ENCODE assay signal across 16 cellular contexts in genomic region chr3:14793858-14794234, GRCh38. TPM values are rescaled to one million over a fixed set of nuclear protein-coding genes. Genes with fewer than 3 reads are reported as not detected.
DNase-seq lines count a peak whose midpoint lies in the region; ATAC-seq and TF ChIP-seq lines count a peak whose summit lies in the region.
"Had no signal": no experiment of that assay in that cellular context is flagged by ENCODE, and none has a peak within 500 bp of the region (broad histone marks: within the 10 kb centered on the region; RNA-seq: fewer than 3 reads in every experiment).

No MANE protein-coding gene starts in this region.

- intact Hi-C loops in cardiac septum (cut with DNase I) = loop anchor here (2.0 to 5.0 kb wide), 2 partner anchors 17 to 68 kb away; no protein-coding TSS in a partner anchor
- intact Hi-C loops in lower lobe of right lung (cut with DNase I) = loop anchor here (10.0 kb wide), 1 partner anchor 131 kb away; no protein-coding TSS in a partner anchor

- H3K4me1 Mint-ChIP-seq in osteocyte (ENCODE audit: unreplicated experiment) = peaks cover 4% of the 10 kb centered on the region

- H3K27me3 Mint-ChIP-seq in osteocyte (ENCODE audit: unreplicated experiment) = peaks cover 42% of the 10 kb centered on the region

- H3K9me3 Mint-ChIP-seq in osteocyte (ENCODE audit: unreplicated experiment) = no peaks in the 10 kb centered on the region

- H3K4me3 ChIP-seq in right atrium auricular region = no peak overlapping the region
- H3K4me3 ChIP-seq in lower lobe of right lung = no peak overlapping the region
- H3K4me3 ChIP-seq in subcutaneous abdominal adipose tissue (ENCODE audit: low read depth in 1 of 5, low read length in 5 of 5) = no peak overlapping the region

- H3K27ac ChIP-seq in right atrium auricular region (peak overlapping the region; percentile 58 to 66), lower lobe of right lung (peak overlapping the region; percentile 49), subcutaneous abdominal adipose tissue (ENCODE audit: low read depth, low read length) (peak overlapping the region; percentile 60)

- TF ChIP-seq CTCF in right atrium auricular region (IDR thresholded peaks at IDR 0.05) (no peak), lower lobe of right lung (IDR thresholded peaks at IDR 0.05) (no peak), osteocyte (IDR thresholded peaks at IDR 0.05) (no peak)

- no peaks in the 10 kb centered on the region for H3K36me3 Mint-ChIP-seq in osteocyte (ENCODE audit: unreplicated experiment)
- H3K36me3 Mint-ChIP-seq: CD14-positive monocyte had no signal

- H3K36me3 ChIP-seq in right atrium auricular region = no peaks in the 10 kb centered on the region
- H3K36me3 ChIP-seq in lower lobe of right lung = no peaks in the 10 kb centered on the region
- H3K36me3 ChIP-seq in subcutaneous abdominal adipose tissue (ENCODE audit: control insufficient read depth in 5 of 5, insufficient read depth in 5 of 5, low read length in 5 of 5) = no peaks in the 10 kb centered on the region

- no peaks in the 10 kb centered on the region for H3K27me3 ChIP-seq in right atrium auricular region
- no peaks in the 10 kb centered on the region for H3K27me3 ChIP-seq in lower lobe of right lung (ENCODE audit: low read depth)
- peaks cover 0 to 7% (median 4%) of the 10 kb centered on the region in 5 donors for H3K27me3 ChIP-seq in subcutaneous abdominal adipose tissue (ENCODE audit: control insufficient read depth in 5 of 5, insufficient read depth in 4 of 5, low read length in 5 of 5)

- no peaks in the 10 kb centered on the region for H3K9me3 ChIP-seq in right atrium auricular region
- no peaks in the 10 kb centered on the region for H3K9me3 ChIP-seq in lower lobe of right lung
- no peaks in the 10 kb centered on the region for H3K9me3 ChIP-seq in subcutaneous abdominal adipose tissue (ENCODE audit: control insufficient read depth in 5 of 5, low read length in 5 of 5)

- no peak for DNase-seq in right atrium auricular region (ENCODE audit: low spot score)
- DNase-seq in cardiac septum (ENCODE audit: low spot score) = no peak
- DNase-seq in lower lobe of right lung = no peak
- no peak for DNase-seq in glomerular visceral epithelial cell (ENCODE audit: extremely low spot score)
- DNase-seq in RPMI8226 = no peak
- DNase-seq in stimulated activated CD4-positive, alpha-beta T cell treated with anti-CD3 and anti-CD28 coated beads, Interleukin-2, amount 100 ng/mL, for 48 hours = no peak
- no peak for DNase-seq in osteocyte (ENCODE audit: extremely low spot score, unreplicated experiment)
- DNase-seq: COR-L47, DMS153, MM.1S, NCI-H187 treated with DMSO at 0.1 percent for 48 hours, NCI-H446, PC-3 had no signal

- H3K4me1 ChIP-seq in right atrium auricular region = peaks cover 0 to 29% of the 10 kb centered on the region in 2 donors
- H3K4me1 ChIP-seq in lower lobe of right lung = peaks cover 38% of the 10 kb centered on the region
- H3K4me1 ChIP-seq in subcutaneous abdominal adipose tissue (ENCODE audit: control insufficient read depth in 5 of 5, insufficient read depth in 5 of 5, low read length in 5 of 5) = peaks cover 0 to 34% (median 21%) of the 10 kb centered on the region in 5 donors

- ATAC-seq in lower lobe of right lung = no peak
- ATAC-seq: HepG2, PC-3 had no signal

- no peak overlapping the region for H3K27ac Mint-ChIP-seq in osteocyte (ENCODE audit: unreplicated experiment)

- no peak overlapping the region for H3K9ac ChIP-seq in subcutaneous abdominal adipose tissue (ENCODE audit: low read length in 5 of 5)

- H3K4me3 Mint-ChIP-seq in osteocyte (ENCODE audit: unreplicated experiment) = no peak overlapping the region
- H3K4me3 Mint-ChIP-seq: CD14-positive monocyte had no signal

RNA-seq across cellular contexts. Expression of gene FGD5, which starts 24.9 kb away (rescaled TPM):
- 10 to 100 TPM in 1 of 2 donors, 1 to 10 TPM in 1; 9.6 to 18.8 TPM for total RNA-seq in right atrium auricular region
- total RNA-seq in cardiac septum = 15.6 TPM
- total RNA-seq in lower lobe of right lung = 85.0 TPM
- not detected in 2 replicates for total RNA-seq in osteocyte
- total RNA-seq: HepG2, PC-3 had no signal
